ENCODE assay signal across 10 cellular contexts in the genomic region with DNA sequence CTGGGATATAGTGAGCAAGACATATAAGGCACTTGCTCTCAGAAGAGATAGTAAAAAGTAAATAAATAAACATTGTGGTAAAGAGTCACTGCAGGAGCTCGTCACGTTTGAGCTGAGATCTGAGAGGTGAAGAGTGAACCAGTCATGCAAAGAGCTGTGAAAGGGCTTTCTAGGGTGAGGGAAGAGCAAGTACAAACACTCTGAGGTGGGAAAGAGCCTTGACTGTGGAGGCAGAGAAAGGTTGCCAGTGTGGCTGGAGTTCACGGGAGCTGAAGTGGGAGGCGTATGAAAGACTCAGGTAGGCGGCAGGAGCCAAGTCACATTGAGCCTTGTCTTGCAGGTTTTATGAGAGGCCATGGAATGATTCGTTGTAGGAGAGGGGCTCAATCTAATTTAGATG.
DNase-seq lines count a peak whose midpoint lies in the region; ATAC-seq and TF ChIP-seq lines count a peak whose summit lies in the region.
"Had no signal": no experiment of that assay in that cellular context is flagged by ENCODE, and none has a peak within 500 bp of the region (broad histone marks: within the 10 kb centered on the region; RNA-seq: fewer than 3 reads in every experiment).

No MANE protein-coding gene starts in this region.

- H3K36me3 ChIP-seq in spleen = no peaks in the 10 kb centered on the region

- ATAC-seq in GM19438 (IDR thresholded peaks at IDR 0.05; ENCODE audit: low read depth, unreplicated experiment) (peak; percentile 72), HG03097 (IDR thresholded peaks at IDR 0.05; ENCODE audit: low FRiP score, unreplicated experiment) (peak; percentile 77)
- ATAC-seq: activated T-cell treated with anti-CD3 and anti-CD28 coated beads, Interleukin-2, amount 50 U/mL, for 4 hours had no signal

- no peak overlapping the region for H3K27ac ChIP-seq in spleen

- no peak for TF ChIP-seq CTCF in spleen (IDR thresholded peaks at IDR 0.05 in 8 of 11, conservative IDR thresholded peaks at IDR 0.05 in 3 of 11)

- TF ChIP-seq POLR2A in spleen (IDR thresholded peaks at IDR 0.05) = no peak

- H3K4me3 ChIP-seq in spleen = no peak overlapping the region

- no peaks in the 10 kb centered on the region for H3K9me3 ChIP-seq in spleen

- H3K27me3 ChIP-seq in spleen (replicated peaks in 1 of 7) = no peaks in the 10 kb centered on the region

- intact Hi-C loops in spleen (cut with DNase I; ENCODE audit: low total_unique reads) = no loop called here

- peaks cover 0 to 28% (median 15%) of the 10 kb centered on the region in 6 donors for H3K4me1 ChIP-seq in spleen

- WGBS in spleen, 5 donors = 70 to 81% (median 79%) methylated on average over 6 of the region's 6 CpGs

- peak; percentile 20 for DNase-seq in DMS153 treated with DMSO at 0.1 percent for 48 hours (lab: John Stamatoyannopoulos, UW; ENCODE audit: unreplicated experiment)
- peak; percentile 99 for DNase-seq in NCI-H345 treated with DMSO at 0.1 percent for 48 hours (lab: John Stamatoyannopoulos, UW; ENCODE audit: unreplicated experiment)
- DNase-seq in spleen = no peak
- DNase-seq in DMS 273 (lab: John Stamatoyannopoulos, UW; ENCODE audit: unreplicated experiment) = no peak
- no peak for DNase-seq in NK-92 (lab: John Stamatoyannopoulos, UW; ENCODE audit: unreplicated experiment)
- DNase-seq in activated CD4-positive, alpha-beta T cell treated with anti-CD3 and anti-CD28 coated beads for 4 hours = no peak
- DNase-seq: activated T-cell treated with anti-CD3 and anti-CD28 coated beads, Interleukin-2, amount 50 U/mL, for 4 hours; nucleus accumbens had no signal

Comparison
In these comparisons a context has a peak if more than half of its experiments do, and no peak if none do; other contexts are left out.
1. DNase-seq: peak in DMS153 treated with DMSO at 0.1 percent for 48 hours (single experiment) and NCI-H345 treated with DMSO at 0.1 percent for 48 hours (single experiment); none in spleen (single experiment), DMS 273 (single experiment), NK-92 (single experiment) and activated CD4-positive, alpha-beta T cell treated with anti-CD3 and anti-CD28 coated beads for 4 hours (0 of 2).